In genomic region chr20:36051318-36052116, GRCh38 we compare ENCODE assay signal across 1 cellular context.
A peak's percentile ranks its signal among the peaks of the same experiment; 100 is the strongest.
TF ChIP-seq lines count a peak whose summit lies in the region.

No MANE protein-coding gene starts in this region.

TF ChIP-seq in H1, 55 proteins besides CTCF, POLR2A, EP300 and RAD21 (continued from another document):
- peak; percentile 64; the same call in 1 of the 2 replicates for TF ChIP-seq BACH1 (IDR thresholded peaks at IDR 0.05; ENCODE audit: low read length)
- no peak for TF ChIP-seq NRF1 (IDR thresholded peaks at IDR 0.05; ENCODE audit: low read depth, low read length)
TF ChIP-seq in H1: peak in this region for 2.
